ENCODE assay signal across 1 cellular context in genomic region chr12:7857916-7858315, GRCh38.
TF ChIP-seq lines count a peak whose summit lies in the region.

No MANE protein-coding gene starts in this region.

TF ChIP-seq in GM23338, 12 proteins besides CTCF, POLR2A, EP300 and RAD21 (continued from another document):
- no peak for TF ChIP-seq ZNF462 (CRISPR knock-in tag; IDR thresholded peaks at IDR 0.05)
- TF ChIP-seq CREB1 (CRISPR knock-in tag; IDR thresholded peaks at IDR 0.05; ENCODE audit: low read depth): no peak
